ENCODE assay signal across 15 cellular contexts in the genomic region with DNA sequence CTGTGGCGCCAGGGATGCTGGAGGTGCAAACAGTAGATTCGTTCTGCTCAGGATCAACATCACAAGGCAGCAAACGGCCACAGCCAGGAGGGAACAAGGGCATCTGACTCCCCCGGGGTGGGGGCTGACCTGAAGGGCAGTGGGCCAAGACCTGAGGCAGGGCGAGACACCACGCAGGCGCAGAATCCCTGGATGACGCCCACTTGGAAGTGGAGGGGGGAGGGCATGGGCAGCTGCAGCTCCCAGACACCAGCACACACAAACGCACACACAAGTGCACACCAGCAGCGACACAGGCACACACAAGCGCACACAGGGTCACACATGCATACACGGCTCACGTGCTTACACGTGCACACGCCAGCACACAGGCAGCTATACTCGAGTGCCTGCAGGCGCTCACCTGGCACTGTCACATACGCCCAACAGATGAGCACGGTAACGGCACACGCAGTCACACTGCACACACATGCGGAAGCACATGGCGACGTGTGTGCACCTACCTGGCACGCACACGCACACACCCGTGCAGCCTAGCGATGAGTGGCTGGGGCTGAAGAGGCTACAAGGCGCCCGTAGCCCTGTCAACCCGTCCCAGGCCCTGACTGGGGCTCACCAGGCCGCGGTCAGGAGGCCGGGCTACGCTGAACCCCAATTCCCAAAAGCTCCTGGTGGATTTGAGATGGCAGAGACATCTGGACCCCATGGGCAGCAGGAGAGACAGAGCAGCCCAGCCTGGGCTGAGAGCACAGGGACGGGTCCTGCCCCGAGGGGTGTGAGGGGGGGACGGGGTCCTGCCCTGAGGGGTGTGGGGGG. TPM values are rescaled to one million over a fixed set of nuclear protein-coding genes. Genes with fewer than 3 reads are reported as not detected.
DNase-seq lines count a peak whose midpoint lies in the region; ATAC-seq and TF ChIP-seq lines count a peak whose summit lies in the region.
"Had no signal": no experiment of that assay in that cellular context is flagged by ENCODE, and none has a peak within 500 bp of the region (broad histone marks: within the 10 kb centered on the region; RNA-seq: fewer than 3 reads in every experiment).

No MANE protein-coding gene starts in this region.

- H3K79me2 ChIP-seq in neural progenitor cell (ENCODE audit: low read depth): no peaks in the 10 kb centered on the region

- peaks cover 3% of the 10 kb centered on the region for H4K20me1 ChIP-seq in neural progenitor cell (ENCODE audit: low read depth)

- peak overlapping the region; percentile 69 for H3K27ac Mint-ChIP-seq in neural progenitor cell
- no peak overlapping the region for H3K27ac Mint-ChIP-seq in activated CD8-positive, alpha-beta T cell treated with anti-CD3 and anti-CD28 coated beads, Interleukin-2, amount 10 ng/mL, durations not matched to agents 7 days and 5 days
- H3K27ac Mint-ChIP-seq: activated CD4-positive, alpha-beta T cell treated with anti-CD3 and anti-CD28 coated beads for 36 hours; activated T-cell treated with anti-CD3 and anti-CD28 coated beads, Interleukin-2, amount 50 U/mL, for 24 hours had no signal

- H3K36me3 Mint-ChIP-seq in neural progenitor cell: no peaks in the 10 kb centered on the region
- no peaks in the 10 kb centered on the region for H3K36me3 Mint-ChIP-seq in activated CD8-positive, alpha-beta T cell treated with anti-CD3 and anti-CD28 coated beads, Interleukin-2, amount 10 ng/mL, durations not matched to agents 7 days and 5 days (ENCODE audit: low read depth)

- no peak overlapping the region for H3K9ac ChIP-seq in neural progenitor cell

- no peaks in the 10 kb centered on the region for H3K36me3 ChIP-seq in neural progenitor cell
- H3K36me3 ChIP-seq: colonic mucosa, thyroid gland had no signal

- POLR2A ChIA-PET in activated CD8-positive, alpha-beta T cell treated with anti-CD3 and anti-CD28 coated beads, Interleukin-2, amount 10 ng/mL, durations not matched to agents 7 days and 5 days (lab: Charles Lee): no interaction called here

- DNase-seq in DMS153 (lab: John Stamatoyannopoulos, UW): peak; percentile 65
- no peak for DNase-seq in DMS153 treated with DMSO at 0.1 percent for 48 hours (lab: John Stamatoyannopoulos, UW; ENCODE audit: unreplicated experiment)
- peak; percentile 66 for DNase-seq in NCI-H1092 treated with DMSO at 0.1 percent for 48 hours (lab: John Stamatoyannopoulos, UW)
- DNase-seq in SHP77 (lab: John Stamatoyannopoulos, UW): peak; percentile 77
- DNase-seq in neural progenitor cell (ENCODE audit: low spot score): no peak
- DNase-seq in NCI-H2227 treated with DMSO at 0.1 percent for 48 hours (lab: John Stamatoyannopoulos, UW): no peak
- DNase-seq in activated T-cell treated with anti-CD3 and anti-CD28 coated beads for 4 hours: no peak
- no peak for DNase-seq in activated CD8-positive, alpha-beta T cell treated with anti-CD3 and anti-CD28 coated beads, Interleukin-2, amount 10 ng/mL, durations not matched to agents 7 days and 5 days
- DNase-seq: activated CD4-positive, alpha-beta T cell treated with anti-CD3 and anti-CD28 coated beads for 36 hours; activated T-cell treated with anti-CD3 and anti-CD28 coated beads, Interleukin-2, amount 50 U/mL, for 24 hours; colonic mucosa; NCI-H510A; stimulated activated CD4-positive, alpha-beta T cell treated with anti-CD3 and anti-CD28 coated beads, Interleukin-1b, Interleukin-23, amount 100 ng/mL, for 48 hours had no signal

- peaks cover 21% of the 10 kb centered on the region for H3K4me1 Mint-ChIP-seq in neural progenitor cell
- H3K4me1 Mint-ChIP-seq in activated CD8-positive, alpha-beta T cell treated with anti-CD3 and anti-CD28 coated beads, Interleukin-2, amount 10 ng/mL, durations not matched to agents 7 days and 5 days (ENCODE audit: low read depth): no peaks in the 10 kb centered on the region
- H3K4me1 Mint-ChIP-seq: activated CD4-positive, alpha-beta T cell treated with anti-CD3 and anti-CD28 coated beads for 36 hours had no signal

- H3K4me2 ChIP-seq in neural progenitor cell: no peak overlapping the region

- H3K4me3 ChIP-seq in neural progenitor cell: no peak overlapping the region
- H3K4me3 ChIP-seq: colonic mucosa, thyroid gland had no signal

- H3K4me1 ChIP-seq in neural progenitor cell: peaks cover 6% of the 10 kb centered on the region

- no peak overlapping the region for H2AFZ ChIP-seq in neural progenitor cell (replicated peaks)

- no peaks in the 10 kb centered on the region for H3K27me3 ChIP-seq in neural progenitor cell
- H3K27me3 ChIP-seq: thyroid gland had no signal

- CTCF ChIA-PET in activated CD8-positive, alpha-beta T cell treated with anti-CD3 and anti-CD28 coated beads, Interleukin-2, amount 10 ng/mL, durations not matched to agents 7 days and 5 days (lab: Charles Lee): no interaction called here

- no peak overlapping the region for H3K27ac ChIP-seq in neural progenitor cell
- H3K27ac ChIP-seq: colonic mucosa, thyroid gland had no signal

- peaks cover 3% of the 10 kb centered on the region for H3K27me3 Mint-ChIP-seq in neural progenitor cell (ENCODE audit: insufficient read depth, low read depth)
- no peaks in the 10 kb centered on the region for H3K27me3 Mint-ChIP-seq in activated CD8-positive, alpha-beta T cell treated with anti-CD3 and anti-CD28 coated beads, Interleukin-2, amount 10 ng/mL, durations not matched to agents 7 days and 5 days (ENCODE audit: low read depth)

- no peak for ATAC-seq in activated CD8-positive, alpha-beta T cell treated with anti-CD3 and anti-CD28 coated beads, Interleukin-2, amount 10 ng/mL, durations not matched to agents 7 days and 5 days
- ATAC-seq: activated CD4-positive, alpha-beta T cell treated with anti-CD3 and anti-CD28 coated beads for 36 hours had no signal

- H3K9me3 Mint-ChIP-seq in neural progenitor cell: peaks cover 5% of the 10 kb centered on the region
- H3K9me3 Mint-ChIP-seq in activated CD8-positive, alpha-beta T cell treated with anti-CD3 and anti-CD28 coated beads, Interleukin-2, amount 10 ng/mL, durations not matched to agents 7 days and 5 days (ENCODE audit: insufficient read depth): no peaks in the 10 kb centered on the region
- H3K9me3 Mint-ChIP-seq: activated T-cell treated with anti-CD3 and anti-CD28 coated beads, Interleukin-2, amount 50 U/mL, for 24 hours had no signal

- peak overlapping the region; percentile 57 for H3K4me3 Mint-ChIP-seq in neural progenitor cell
- no peak overlapping the region for H3K4me3 Mint-ChIP-seq in activated CD8-positive, alpha-beta T cell treated with anti-CD3 and anti-CD28 coated beads, Interleukin-2, amount 10 ng/mL, durations not matched to agents 7 days and 5 days
- H3K4me3 Mint-ChIP-seq: activated CD4-positive, alpha-beta T cell treated with anti-CD3 and anti-CD28 coated beads for 36 hours; activated T-cell treated with anti-CD3 and anti-CD28 coated beads, Interleukin-2, amount 50 U/mL, for 24 hours had no signal

- no peak for TF ChIP-seq CTCF in neural progenitor cell (IDR thresholded peaks at IDR 0.05)

- H3K9me3 ChIP-seq in neural progenitor cell (ENCODE audit: low read depth): no peaks in the 10 kb centered on the region
- H3K9me3 ChIP-seq: colonic mucosa, thyroid gland had no signal

- peaks cover 15% of the 10 kb centered on the region for H3F3A ChIP-seq in neural progenitor cell (ENCODE audit: low read depth)

RNA-seq across cellular contexts. Expression of a gene that starts 5.5 kb away (rescaled TPM):
- 2.3 and 18.6 TPM in 2 replicates for total RNA-seq in neural progenitor cell (ENCODE audit: low replicate concordance)
- not detected for total RNA-seq in activated CD8-positive, alpha-beta T cell treated with anti-CD3 and anti-CD28 coated beads, Interleukin-2, amount 10 ng/mL, durations not matched to agents 7 days and 5 days

RNA-seq across cellular contexts. Expression of a gene that starts 57.4 kb away (rescaled TPM):
- 3.2 and 15.9 TPM in 2 replicates for total RNA-seq in neural progenitor cell (ENCODE audit: low replicate concordance)
- total RNA-seq in activated CD8-positive, alpha-beta T cell treated with anti-CD3 and anti-CD28 coated beads, Interleukin-2, amount 10 ng/mL, durations not matched to agents 7 days and 5 days: not detected
- total RNA-seq: T-helper 2 cell treated with Interferon-gamma antibody and Interleukin-4, amounts not matched to agents 100 ng/mL and 5 ng/mL, for 36 hours had no signal

RNA-seq across cellular contexts. Expression of a gene that starts 58.8 kb away (rescaled TPM):
- total RNA-seq in neural progenitor cell (ENCODE audit: low replicate concordance): 12.9 and 20.6 TPM in 2 replicates
- total RNA-seq in activated CD8-positive, alpha-beta T cell treated with anti-CD3 and anti-CD28 coated beads, Interleukin-2, amount 10 ng/mL, durations not matched to agents 7 days and 5 days: 10 to 100 TPM; 21.6 to 23.1 TPM

Comparison
In these comparisons a context has a peak if more than half of its experiments do, and no peak if none do; other contexts are left out.
1. DNase-seq: peak in DMS153 (single experiment), NCI-H1092 treated with DMSO at 0.1 percent for 48 hours (single experiment) and SHP77 (2 of 2); none in DMS153 treated with DMSO at 0.1 percent for 48 hours (single experiment), neural progenitor cell (single experiment), NCI-H2227 treated with DMSO at 0.1 percent for 48 hours (single experiment), activated T-cell treated with anti-CD3 and anti-CD28 coated beads for 4 hours (single experiment) and activated CD8-positive, alpha-beta T cell treated with anti-CD3 and anti-CD28 coated beads, Interleukin-2, amount 10 ng/mL, durations not matched to agents 7 days and 5 days (single experiment).